Comparison of ENCODE assay signal across 9 cellular contexts in the genomic region with DNA sequence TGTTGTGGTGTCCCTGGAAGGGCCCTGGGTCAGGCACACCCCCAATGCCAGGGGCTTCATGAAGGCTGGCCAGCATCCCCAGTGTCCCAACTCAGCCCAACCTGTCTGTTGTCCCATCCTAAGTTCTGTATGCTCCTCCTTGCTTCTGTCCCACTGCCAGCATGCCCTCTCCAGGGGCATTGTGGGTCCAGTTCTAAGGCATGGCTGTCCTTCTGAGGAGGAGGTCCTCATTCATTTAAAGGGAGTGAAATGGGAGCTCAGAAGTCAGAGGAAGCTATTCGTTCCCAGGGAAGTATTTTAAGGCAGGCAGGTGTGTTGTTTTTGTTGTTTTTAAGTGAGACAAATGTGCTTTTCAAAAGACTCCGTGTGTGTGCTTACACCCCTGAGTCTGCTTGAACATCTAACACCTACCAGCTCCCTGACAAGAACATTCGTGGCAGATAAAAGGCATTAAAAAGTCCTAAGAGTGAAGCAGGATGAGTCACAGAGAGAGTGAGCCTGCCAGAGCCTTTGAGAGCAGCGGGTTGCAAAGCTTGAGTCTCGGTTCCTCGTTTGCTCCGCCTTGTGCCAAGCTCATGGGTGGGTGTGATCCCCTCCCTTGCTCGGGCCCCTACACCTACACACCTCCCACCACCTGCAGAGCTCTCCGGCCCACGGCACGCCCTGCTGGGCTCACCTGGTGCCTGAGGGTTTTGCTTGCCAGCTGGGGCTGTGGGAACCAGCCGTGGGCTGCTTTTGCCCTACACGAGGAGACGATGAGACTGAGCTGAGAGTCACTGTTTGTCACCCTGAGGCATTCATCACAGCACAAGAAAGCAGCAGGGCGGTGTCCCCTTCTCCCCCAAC.
DNase-seq lines count a peak whose midpoint lies in the region; ATAC-seq, FAIRE-seq and TF ChIP-seq lines count a peak whose summit lies in the region.
"Had no signal": no experiment of that assay in that cellular context is flagged by ENCODE, and none has a peak within 500 bp of the region (broad histone marks: within the 10 kb centered on the region; RNA-seq: fewer than 3 reads in every experiment).

No MANE protein-coding gene starts in this region.

- in situ Hi-C loops in GM12878 (cut with MboI) = no loop called here

- TF ChIP-seq CTCF in left ventricle myocardium inferior (IDR thresholded peaks at IDR 0.05; ENCODE audit: borderline replicate concordance) = no peak
- no peak for TF ChIP-seq CTCF in PC-3 (conservative IDR thresholded peaks at IDR 0.05; ENCODE audit: low read depth, low read length)
- no peak for TF ChIP-seq CTCF in GM12878 (IDR thresholded peaks at IDR 0.05 in 2 of 3, conservative IDR thresholded peaks at IDR 0.05 in 1 of 3; ENCODE audit: control insufficient read depth in 2 of 3, extremely low read depth in 1 of 3, insufficient read depth in 1 of 3, low read depth in 3 of 3, low read length in 3 of 3)

- RAD21 ChIA-PET in GM12878 (lab: Charles Lee; ENCODE audit: unreplicated experiment) = interaction anchor here (0.5 to 4.3 kb wide), 14 partner anchors 8 to 203 kb away, joined by 3 to 99 read pairs (median 6); no protein-coding TSS in a partner anchor

- H3K9ac ChIP-seq in PC-3 (ENCODE audit: low read length) = no peak overlapping the region
- peak overlapping the region; percentile 59 for H3K9ac ChIP-seq in GM12878 (ENCODE audit: control insufficient read depth, insufficient read depth, low read length)

- no peaks in the 10 kb centered on the region for H3K36me3 ChIP-seq in left ventricle myocardium inferior
- no peaks in the 10 kb centered on the region for H3K36me3 ChIP-seq in PC-3 (ENCODE audit: low read depth, low read length)
- H3K36me3 ChIP-seq in GM12878 (ENCODE audit: control insufficient read depth in 2 of 2, insufficient read depth in 2 of 2, low read length in 1 of 2) = peaks cover 0 to 3% of the 10 kb centered on the region in 2 experiments; a peak in 1 of 4 replicates

- WGBS in right cardiac atrium = 15% methylated on average over 15 of the region's 15 CpGs
- WGBS in GM12878 (ENCODE audit: insufficient coverage, insufficient replicate concordance, low lambda C conversion rate, missing lambda C conversion rate) = 2% methylated on average over 15 of the region's 15 CpGs

- POLR2A ChIA-PET in PC-3 (lab: Charles Lee; ENCODE audit: unreplicated experiment) (interaction anchor here (0.6 kb wide), 2 partner anchors 192 to 1087 kb away, joined by 3 to 6 read pairs; no protein-coding TSS in a partner anchor), GM12878 (lab: Charles Lee) (interaction anchor here (0.8 to 5.7 kb wide), 8 partner anchors 12 to 60 kb away, joined by 3 to 51 read pairs (median 4); no protein-coding TSS in a partner anchor)

- peak; percentile 44 to 66; a peak in 2 of 4 replicates for TF ChIP-seq EP300 in GM12878 (IDR thresholded peaks at IDR 0.05; ENCODE audit: borderline replicate concordance in 1 of 2, control insufficient read depth in 1 of 2, low read depth in 2 of 2, low read length in 2 of 2)

- DNase-seq in right cardiac atrium (no peak), left ventricle myocardium inferior (no peak), PC-3 (peak; percentile 67), GM12878 (ENCODE audit: low read depth, low spot score) (peak; percentile 87), smooth muscle cell of the brain vasculature (ENCODE audit: low read depth, low spot score) (peak; percentile 35), erythroblast (lab: John Stamatoyannopoulos, UW) (no peak)
- DNase-seq in activated effector memory CD4-positive, alpha-beta T cell treated with anti-CD3 and anti-CD28 coated beads, Interleukin-2, amount 50 U/mL, for 16 hours = no peak

- no peaks in the 10 kb centered on the region for H3K9me2 ChIP-seq in PC-3 (replicated peaks; ENCODE audit: low read length)

- H3K9me3 ChIP-seq in right cardiac atrium (ENCODE audit: control insufficient read depth, low read length) (no peaks in the 10 kb centered on the region), left ventricle myocardium inferior (replicated peaks) (no peaks in the 10 kb centered on the region), PC-3 (ENCODE audit: low read length) (no peaks in the 10 kb centered on the region), GM12878 (replicated peaks; ENCODE audit: control insufficient read depth, insufficient read depth, low read length) (no peaks in the 10 kb centered on the region)

- no peak overlapping the region for H3K4me3 ChIP-seq in right cardiac atrium (ENCODE audit: low read length)
- no peak overlapping the region for H3K4me3 ChIP-seq in left ventricle myocardium inferior
- peak overlapping the region; percentile 62 for H3K4me3 ChIP-seq in PC-3 (ENCODE audit: low read length)
- no peak overlapping the region for H3K4me3 ChIP-seq in GM12878

- BruUV-seq in PC-3 (replicated peaks; lab: Mats Ljungman, UMichigan) (no TSS peak), GM12878 (replicated peaks; lab: Mats Ljungman, UMichigan) (no TSS peak)

- H3K4me2 ChIP-seq in PC-3 (ENCODE audit: low read length) (peak overlapping the region; percentile 84), GM12878 (ENCODE audit: control insufficient read depth, insufficient read depth) (peak overlapping the region; percentile 78)

- CTCF ChIA-PET in PC-3 (lab: Charles Lee) = interaction anchor here (0.5 to 0.9 kb wide), 3 partner anchors 94 to 306 kb away, joined by 3 to 12 read pairs (median 3); no protein-coding TSS in a partner anchor
- CTCF ChIA-PET in GM12878 (lab: Yijun Ruan, JAX) = interaction anchor here (0.8 to 4.3 kb wide), 13 partner anchors 9 to 178 kb away, joined by 3 to 46 read pairs (median 4); no protein-coding TSS in a partner anchor

- SMC1A ChIA-PET in GM12878 (lab: Charles Lee; ENCODE audit: uncharacterized antibody, unreplicated experiment) = interaction anchor here (0.7 to 7.0 kb wide), 14 partner anchors 10 to 62 kb away, joined by 4 to 92 read pairs (median 8); no protein-coding TSS in a partner anchor

- intact Hi-C loops in right cardiac atrium (cut with DNase I) = no loop called here
- intact Hi-C loops in left ventricle myocardium inferior (cut with micrococcal nuclease) = no loop called here
- intact Hi-C loops in PC-3 (cut with micrococcal nuclease) = no loop called here
- intact Hi-C loops in GM12878 (cut with micrococcal nuclease; ENCODE audit: unreplicated experiment) = loop anchor here (1.0 kb wide), 1 partner anchor 10 kb away; no protein-coding TSS in a partner anchor

- TF ChIP-seq POLR2A in GM12878 (IDR thresholded peaks at IDR 0.05; ENCODE audit: low read depth, low read length) (peak; percentile 64), erythroblast (IDR thresholded peaks at IDR 0.05; ENCODE audit: low read length) (no peak)

- ATAC-seq in right cardiac atrium (peak; percentile 49 to 65), HG02870 (IDR thresholded peaks at IDR 0.05; ENCODE audit: unreplicated experiment) (peak; percentile 93), PC-3 (peak; percentile 91), GM12878 (peak; percentile 97)

- FAIRE-seq in GM12878 (lab: Jason Lieb, UNC) = peak; percentile 94
- FAIRE-seq: endometrium had no signal

- TF ChIP-seq RAD21 in GM12878 (IDR thresholded peaks at IDR 0.05; ENCODE audit: insufficient read depth, low read depth, low read length) = no peak

- no peak overlapping the region for H3K27ac ChIP-seq in right cardiac atrium (ENCODE audit: low read length)
- no peak overlapping the region for H3K27ac ChIP-seq in left ventricle myocardium inferior (replicated peaks)
- H3K27ac ChIP-seq in PC-3 (ENCODE audit: low read length) = peak overlapping the region; percentile 42; the same call in 1 of the 2 replicates
- peak overlapping the region; percentile 86 for H3K27ac ChIP-seq in GM12878 (ENCODE audit: control insufficient read depth, insufficient read depth)

- H3K79me2 ChIP-seq in PC-3 (ENCODE audit: low read length) (no peaks in the 10 kb centered on the region), GM12878 (ENCODE audit: control insufficient read depth, insufficient read depth, low read length) (peaks cover 27% of the 10 kb centered on the region)

- peak overlapping the region; percentile 84 for H2AFZ ChIP-seq in PC-3 (ENCODE audit: low read length)
- H2AFZ ChIP-seq in GM12878 (ENCODE audit: control insufficient read depth, low read depth, low read length) = peak overlapping the region; percentile 63

- H3K27me3 ChIP-seq in right cardiac atrium (ENCODE audit: control insufficient read depth, insufficient read depth) (no peaks in the 10 kb centered on the region), left ventricle myocardium inferior (ENCODE audit: low read depth) (peaks cover 93% of the 10 kb centered on the region), PC-3 (ENCODE audit: low read length) (no peaks in the 10 kb centered on the region), GM12878 (replicated peaks in 1 of 2; ENCODE audit: control insufficient read depth in 2 of 2, insufficient read depth in 2 of 2, low read length in 1 of 2) (no peaks in the 10 kb centered on the region)

- H4K20me1 ChIP-seq in PC-3 (ENCODE audit: low read length) (no peaks in the 10 kb centered on the region), GM12878 (ENCODE audit: control insufficient read depth, insufficient read depth) (no peaks in the 10 kb centered on the region)

- no peaks in the 10 kb centered on the region for H3F3A ChIP-seq in PC-3 (ENCODE audit: low read length, unreplicated experiment)

- H3K4me1 ChIP-seq in right cardiac atrium (ENCODE audit: control insufficient read depth, insufficient read depth, low read length) = no peaks in the 10 kb centered on the region
- H3K4me1 ChIP-seq in left ventricle myocardium inferior = peaks cover 8% of the 10 kb centered on the region
- H3K4me1 ChIP-seq in PC-3 (ENCODE audit: insufficient read depth, low read length) = peaks cover 10% of the 10 kb centered on the region
- peaks cover 50% of the 10 kb centered on the region for H3K4me1 ChIP-seq in GM12878 (ENCODE audit: control insufficient read depth, insufficient read depth, low read length)

TF ChIP-seq in GM12878, 131 proteins besides CTCF, POLR2A, EP300 and RAD21 (continues in another document):
- TF ChIP-seq, protein P1, sequence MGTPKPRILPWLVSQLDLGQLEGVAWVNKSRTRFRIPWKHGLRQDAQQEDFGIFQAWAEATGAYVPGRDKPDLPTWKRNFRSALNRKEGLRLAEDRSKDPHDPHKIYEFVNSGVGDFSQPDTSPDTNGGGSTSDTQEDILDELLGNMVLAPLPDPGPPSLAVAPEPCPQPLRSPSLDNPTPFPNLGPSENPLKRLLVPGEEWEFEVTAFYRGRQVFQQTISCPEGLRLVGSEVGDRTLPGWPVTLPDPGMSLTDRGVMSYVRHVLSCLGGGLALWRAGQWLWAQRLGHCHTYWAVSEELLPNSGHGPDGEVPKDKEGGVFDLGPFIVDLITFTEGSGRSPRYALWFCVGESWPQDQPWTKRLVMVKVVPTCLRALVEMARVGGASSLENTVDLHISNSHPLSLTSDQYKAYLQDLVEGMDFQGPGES (IDR thresholded peaks at IDR 0.05) = no peak
- TF ChIP-seq IKZF2 (IDR thresholded peaks at IDR 0.05) (peak; percentile 70 to 83; a peak in 2 of 4 replicates), SRF (IDR thresholded peaks at IDR 0.05; ENCODE audit: low read depth in 2 of 2, low read length in 2 of 2) (0 out of 4 replicates have a peak, but pooled peaks of 1 of the 2 experiments have one; percentile 7), TBL1XR1 (IDR thresholded peaks at IDR 0.05; ENCODE audit: low read depth, low read length) (no peak), SMAD1 (IDR thresholded peaks at IDR 0.05; ENCODE audit: low read depth, partially characterized antibody) (no peak)

Comparison
In these comparisons a context has a peak if more than half of its experiments do, and no peak if none do; other contexts are left out.
1. DNase-seq: peak in PC-3 (single experiment), GM12878 (single experiment) and smooth muscle cell of the brain vasculature (single experiment); none in right cardiac atrium (0 of 3), left ventricle myocardium inferior (single experiment), activated effector memory CD4-positive, alpha-beta T cell treated with anti-CD3 and anti-CD28 coated beads, Interleukin-2, amount 50 U/mL, for 16 hours (single experiment) and erythroblast (0 of 2).
2. H3K27ac ChIP-seq: peak in PC-3 (single experiment) and GM12878 (single experiment); none in right cardiac atrium (single experiment) and left ventricle myocardium inferior (single experiment).
3. Peak in every context shown above with its lines, with median percentiles within 50 percentile points of each other: ATAC-seq.